Comparison of ENCODE assay signal across 34 cellular contexts in the genomic region with DNA sequence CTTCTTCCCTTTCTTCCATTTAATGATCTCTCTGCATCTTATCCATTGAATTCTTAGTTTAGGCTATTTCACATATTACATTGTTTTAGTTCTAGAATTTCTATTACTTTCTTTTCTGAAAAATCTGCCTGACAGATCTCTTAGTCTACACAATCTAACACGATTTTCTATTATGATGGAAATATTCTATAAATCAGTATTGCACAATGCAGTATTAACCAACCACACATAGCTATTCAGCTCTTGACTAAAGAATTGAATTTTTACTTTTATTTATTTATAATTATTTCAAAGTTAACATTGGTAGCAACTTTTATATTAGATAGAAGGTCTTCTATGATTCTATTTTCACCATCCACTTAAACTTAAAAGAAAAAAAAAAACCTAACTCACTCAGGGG.
"Had no signal": no experiment of that assay in that cellular context is flagged by ENCODE, and none has a peak within 500 bp of the region (broad histone marks: within the 10 kb centered on the region; RNA-seq: fewer than 3 reads in every experiment).

No MANE protein-coding gene starts in this region.

- H3K36me3 ChIP-seq: MG63 had no signal

- H3K9me3 ChIP-seq: MG63 had no signal

- DNase-seq: Karpas-422, Kasumi-1, MG63, MM.1S, MV-4-11, NCI-H1048, NCI-H1092, NCI-H1092 treated with DMSO at 0.1 percent for 48 hours, NCI-H1105, NCI-H1105 treated with DMSO at 0.1 percent for 48 hours, NCI-H1417, NCI-H1417 treated with DMSO at 0.1 percent for 48 hours, NCI-H1436, NCI-H1436 treated with DMSO at 0.1 percent for 48 hours, NCI-H146, NCI-H1694, NCI-H1694 treated with DMSO at 0.1 percent for 48 hours, NCI-H187, NCI-H187 treated with DMSO at 0.1 percent for 48 hours, NCI-H1930, NCI-H2029, NCI-H2029 treated with DMSO at 0.1 percent for 48 hours, NCI-H2081, NCI-H2081 treated with DMSO at 0.1 percent for 48 hours, NCI-H2107, NCI-H2171, NCI-H2171 treated with DMSO at 0.1 percent for 48 hours, NCI-H2227 treated with DMSO at 0.1 percent for 48 hours, NCI-H226, NCI-H446, NCI-H446 treated with DMSO at 0.1 percent for 48 hours, NCI-H510A, NCI-H510A treated with DMSO at 0.1 percent for 48 hours, NCI-H524 had no signal

- H3K4me3 ChIP-seq: MG63 had no signal
